In the genomic region with DNA sequence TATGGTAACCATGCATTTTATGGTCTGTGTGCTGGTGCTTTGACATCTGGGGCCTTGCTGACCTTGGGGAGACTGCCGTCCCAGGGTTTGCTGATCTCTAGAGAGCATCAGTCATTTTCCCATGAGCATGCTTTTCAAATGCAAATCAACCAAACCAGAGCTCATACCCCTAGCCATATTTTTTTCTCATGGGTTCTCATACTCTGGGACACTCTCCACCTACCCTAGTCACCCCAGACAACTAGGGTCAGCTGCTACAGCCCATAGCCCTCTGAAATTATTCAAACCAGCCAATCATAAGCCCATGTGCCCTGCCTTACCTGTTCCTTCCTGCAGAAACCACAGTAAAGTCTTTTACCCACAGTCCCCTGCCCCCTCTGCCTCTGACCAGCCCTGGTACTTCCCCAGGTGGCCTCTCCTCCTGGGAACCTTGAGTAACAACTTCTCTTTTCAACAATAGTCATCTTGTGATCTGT, we compare ENCODE assay signal across 17 cellular contexts.
DNase-seq lines count a peak whose midpoint lies in the region; ATAC-seq, FAIRE-seq and TF ChIP-seq lines count a peak whose summit lies in the region.
"Had no signal": no experiment of that assay in that cellular context is flagged by ENCODE, and none has a peak within 500 bp of the region (broad histone marks: within the 10 kb centered on the region; RNA-seq: fewer than 3 reads in every experiment).

No MANE protein-coding gene starts in this region.

- DNase-seq in GM06990 (ENCODE audit: extremely low read depth, insufficient read length) (peak; percentile 22), GM23338 (ENCODE audit: low spot score) (no peak), RCC 7860 (ENCODE audit: low spot score) (no peak), COLO668 (lab: John Stamatoyannopoulos, UW; ENCODE audit: unreplicated experiment) (no peak), A172 (ENCODE audit: low spot score) (no peak)
- DNase-seq in activated naive CD8-positive, alpha-beta T cell treated with anti-CD3 and anti-CD28 coated beads, Interleukin-2, amount 50 U/mL, for 24 hours = no peak
- DNase-seq: amniotic stem cell; CD8-positive, alpha-beta T cell; esophagus squamous epithelium; hypothalamus; Kasumi-1; NCI-H510A treated with DMSO at 0.1 percent for 48 hours; T-cell had no signal

- ATAC-seq in GM19023 (IDR thresholded peaks at IDR 0.05; ENCODE audit: unreplicated experiment) (peak; percentile 83), GM23338 (no peak), HG03342 (IDR thresholded peaks at IDR 0.05; ENCODE audit: unreplicated experiment) (peak; percentile 68)
- no peak for ATAC-seq in activated naive CD8-positive, alpha-beta T cell treated with anti-CD3 and anti-CD28 coated beads, Interleukin-2, amount 50 U/mL, for 24 hours
- ATAC-seq: CD8-positive, alpha-beta T cell; HCT116; T-cell had no signal

- no peaks in the 10 kb centered on the region for H3F3A ChIP-seq in GM23338 (replicated peaks; ENCODE audit: low read depth)

- no peak for FAIRE-seq in RCC 7860 (lab: Jason Lieb, UNC)

- H3K4me3 Mint-ChIP-seq in GM23338 = no peak overlapping the region; the same call in 2 of the 3 replicates
- no peak overlapping the region for H3K4me3 Mint-ChIP-seq in activated naive CD8-positive, alpha-beta T cell treated with anti-CD3 and anti-CD28 coated beads, Interleukin-2, amount 50 U/mL, for 24 hours
- H3K4me3 Mint-ChIP-seq: CD8-positive, alpha-beta T cell; T-cell had no signal

- H3K27ac ChIP-seq in GM23338 (ENCODE audit: low read depth) = no peak overlapping the region
- H3K27ac ChIP-seq: esophagus squamous epithelium, suprapubic skin had no signal

- H3K9me3 Mint-ChIP-seq in GM23338 = no peaks in the 10 kb centered on the region; the same call in 2 of the 3 replicates
- no peaks in the 10 kb centered on the region for H3K9me3 Mint-ChIP-seq in activated naive CD8-positive, alpha-beta T cell treated with anti-CD3 and anti-CD28 coated beads, Interleukin-2, amount 50 U/mL, for 24 hours
- H3K9me3 Mint-ChIP-seq: CD8-positive, alpha-beta T cell; T-cell had no signal

- no peaks in the 10 kb centered on the region for H3K27me3 Mint-ChIP-seq in GM23338 (ENCODE audit: insufficient read depth, low read depth, poor library complexity)
- peaks cover 3% of the 10 kb centered on the region for H3K27me3 Mint-ChIP-seq in activated naive CD8-positive, alpha-beta T cell treated with anti-CD3 and anti-CD28 coated beads, Interleukin-2, amount 50 U/mL, for 24 hours

- H3K9me2 ChIP-seq in GM23338 (ENCODE audit: insufficient read depth) = peaks cover 15% of the 10 kb centered on the region; the same call in 1 of the 2 replicates

- H3K4me1 Mint-ChIP-seq in GM23338 = peaks cover 17% of the 10 kb centered on the region
- no peaks in the 10 kb centered on the region for H3K4me1 Mint-ChIP-seq in activated naive CD8-positive, alpha-beta T cell treated with anti-CD3 and anti-CD28 coated beads, Interleukin-2, amount 50 U/mL, for 24 hours
- H3K4me1 Mint-ChIP-seq: T-cell had no signal

- H3K27ac Mint-ChIP-seq in GM23338 = 0 out of 2 replicates have a peak overlapping the region, but pooled peaks have one; percentile 10
- no peak overlapping the region for H3K27ac Mint-ChIP-seq in activated naive CD8-positive, alpha-beta T cell treated with anti-CD3 and anti-CD28 coated beads, Interleukin-2, amount 50 U/mL, for 24 hours
- H3K27ac Mint-ChIP-seq: CD8-positive, alpha-beta T cell; T-cell had no signal

- peaks cover 13% of the 10 kb centered on the region; the same call in 1 of the 2 replicates for H3K4me1 ChIP-seq in GM23338 (ENCODE audit: insufficient read depth)
- H3K4me1 ChIP-seq: esophagus squamous epithelium, suprapubic skin had no signal

- peak overlapping the region; percentile 84; the same call in 1 of the 2 replicates for H2AFZ ChIP-seq in GM23338

- H3K4me3 ChIP-seq in GM06990 (replicated peaks; ENCODE audit: low read depth, low read length) (no peak overlapping the region), GM23338 (no peak overlapping the region)
- H3K4me3 ChIP-seq: esophagus squamous epithelium, suprapubic skin had no signal

- TF ChIP-seq CTCF in GM06990 (IDR thresholded peaks at IDR 0.05; ENCODE audit: insufficient read depth, low read length, poor library complexity, severe bottlenecking) (no peak), GM23338 (conservative IDR thresholded peaks at IDR 0.05; ENCODE audit: low read depth in 2 of 2) (no peak)

- H3K79me2 ChIP-seq in GM23338 (replicated peaks; ENCODE audit: insufficient read depth) = no peaks in the 10 kb centered on the region

- H3K4me2 ChIP-seq in GM23338 = no peak overlapping the region

- H3K27me3 ChIP-seq in GM06990 (replicated peaks; ENCODE audit: control insufficient read depth, insufficient read depth, low read length) (no peaks in the 10 kb centered on the region), GM23338 (ENCODE audit: insufficient read depth) (no peaks in the 10 kb centered on the region)
- H3K27me3 ChIP-seq: suprapubic skin had no signal

- no peaks in the 10 kb centered on the region for H3K36me3 ChIP-seq in GM06990 (ENCODE audit: control insufficient read depth, insufficient read depth, low read length)
- no peaks in the 10 kb centered on the region for H3K36me3 ChIP-seq in GM23338 (ENCODE audit: insufficient read depth)
- H3K36me3 ChIP-seq: esophagus squamous epithelium, suprapubic skin had no signal

- no peaks in the 10 kb centered on the region; the same call in 2 of the 3 replicates for H3K36me3 Mint-ChIP-seq in GM23338 (ENCODE audit: low read depth)
- no peaks in the 10 kb centered on the region for H3K36me3 Mint-ChIP-seq in activated naive CD8-positive, alpha-beta T cell treated with anti-CD3 and anti-CD28 coated beads, Interleukin-2, amount 50 U/mL, for 24 hours (ENCODE audit: low read depth)
- H3K36me3 Mint-ChIP-seq: CD8-positive, alpha-beta T cell; T-cell had no signal

- no peaks in the 10 kb centered on the region for H4K20me1 ChIP-seq in GM23338 (replicated peaks; ENCODE audit: insufficient read depth)

TF ChIP-seq in GM23338, 12 proteins besides CTCF, POLR2A, EP300 and RAD21:
- TF ChIP-seq EZH2phosphoT487 (IDR thresholded peaks at IDR 0.05; ENCODE audit: unreplicated experiment) (no peak), CREB1 (CRISPR knock-in tag; IDR thresholded peaks at IDR 0.05; ENCODE audit: low read depth) (no peak), STAT1 (IDR thresholded peaks at IDR 0.05; ENCODE audit: unreplicated experiment) (no peak), EZH2 (IDR thresholded peaks at IDR 0.05; ENCODE audit: low read depth, unreplicated experiment) (no peak), NANOG (IDR thresholded peaks at IDR 0.05; ENCODE audit: borderline replicate concordance) (no peak), POLR2AphosphoS5 (IDR thresholded peaks at IDR 0.05; ENCODE audit: low read depth) (no peak), ZNF331 (CRISPR knock-in tag; IDR thresholded peaks at IDR 0.05; ENCODE audit: low read depth) (no peak)
- TF ChIP-seq, protein P1, sequence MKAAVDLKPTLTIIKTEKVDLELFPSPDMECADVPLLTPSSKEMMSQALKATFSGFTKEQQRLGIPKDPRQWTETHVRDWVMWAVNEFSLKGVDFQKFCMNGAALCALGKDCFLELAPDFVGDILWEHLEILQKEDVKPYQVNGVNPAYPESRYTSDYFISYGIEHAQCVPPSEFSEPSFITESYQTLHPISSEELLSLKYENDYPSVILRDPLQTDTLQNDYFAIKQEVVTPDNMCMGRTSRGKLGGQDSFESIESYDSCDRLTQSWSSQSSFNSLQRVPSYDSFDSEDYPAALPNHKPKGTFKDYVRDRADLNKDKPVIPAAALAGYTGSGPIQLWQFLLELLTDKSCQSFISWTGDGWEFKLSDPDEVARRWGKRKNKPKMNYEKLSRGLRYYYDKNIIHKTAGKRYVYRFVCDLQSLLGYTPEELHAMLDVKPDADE (IDR thresholded peaks at IDR 0.05) = no peak

Comparison
In these comparisons a context has a peak if more than half of its experiments do, and no peak if none do; other contexts are left out.
1. ATAC-seq: peak in GM19023 (single experiment) and HG03342 (single experiment); none in GM23338 (single experiment) and activated naive CD8-positive, alpha-beta T cell treated with anti-CD3 and anti-CD28 coated beads, Interleukin-2, amount 50 U/mL, for 24 hours (single experiment).